8 cellular contexts compared by ENCODE assay signal in the genomic region with DNA sequence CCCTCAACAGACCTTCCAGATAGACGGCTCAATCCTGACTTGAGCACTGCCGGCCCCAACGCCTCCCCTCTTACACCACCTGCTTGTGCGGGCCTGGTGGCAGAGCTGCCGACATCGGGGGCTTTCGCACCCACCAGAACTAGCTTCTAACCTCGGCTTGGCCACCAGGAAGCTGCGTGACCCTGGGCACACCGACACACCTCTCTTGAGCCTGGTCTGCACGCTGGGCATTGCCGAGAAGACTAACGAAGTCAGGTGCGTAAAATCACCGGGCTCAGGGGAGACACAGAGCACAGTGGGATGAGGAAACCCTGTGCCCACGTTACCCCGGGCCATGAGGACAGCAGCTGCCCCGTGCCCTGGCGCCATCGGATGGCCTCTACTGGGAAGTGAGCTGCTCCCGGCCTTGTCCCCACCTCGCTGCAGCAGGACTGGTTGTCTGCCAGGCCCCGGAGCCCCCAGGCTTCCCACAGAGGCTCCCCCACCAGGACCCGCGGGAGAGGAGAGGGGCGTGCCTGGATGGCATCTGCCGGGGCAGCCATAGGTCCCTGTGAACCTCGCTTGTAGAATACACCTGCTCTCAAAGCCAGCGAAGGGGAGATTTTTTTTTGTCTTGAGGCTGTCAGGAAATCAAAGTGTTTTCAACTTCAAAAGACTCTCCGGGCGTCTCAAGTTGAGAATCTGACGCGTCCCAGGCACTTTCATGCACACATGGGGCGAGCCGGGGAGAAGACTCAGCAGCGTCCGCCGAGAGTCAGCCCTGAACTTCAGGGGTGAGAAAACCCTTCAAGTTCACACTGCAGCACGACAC.
DNase-seq lines count a peak whose midpoint lies in the region; ATAC-seq and TF ChIP-seq lines count a peak whose summit lies in the region.
"Not testable (repeated sequence)": the region's sequence is repeated elsewhere in the genome, so short reads cannot be mapped to it uniquely, and the experiment has no call there.

No MANE protein-coding gene starts in this region.

- H3K9me3 Mint-ChIP-seq in activated naive CD4-positive, alpha-beta T cell treated with anti-CD3 and anti-CD28 coated beads for 36 hours: not testable (repeated sequence)

- peak overlapping the region; percentile 66 for H3K27ac Mint-ChIP-seq in activated naive CD4-positive, alpha-beta T cell treated with anti-CD3 and anti-CD28 coated beads for 36 hours

- H2BK12ac ChIP-seq in neuronal stem cell (ENCODE audit: low read length): not testable (repeated sequence)

- not testable (repeated sequence) for H2BK15ac ChIP-seq in neuronal stem cell (ENCODE audit: low read length)

- DNase-seq in activated CD4-positive, alpha-beta T cell treated with anti-CD3 and anti-CD28 coated beads for 24 hours (ENCODE audit: low read depth in 2 of 2): peak; percentile 31 to 36
- DNase-seq in activated T-cell treated with anti-CD3 and anti-CD28 coated beads for 1 hour (ENCODE audit: low read depth) (peak; percentile 17), coronary artery (ENCODE audit: low spot score) (peak; percentile 57)
- DNase-seq in activated naive CD4-positive, alpha-beta T cell treated with anti-CD3 and anti-CD28 coated beads for 36 hours: peak; percentile 89
- not testable (repeated sequence) for DNase-seq in neuronal stem cell (ENCODE audit: low spot score)
- DNase-seq in stimulated activated CD4-positive, alpha-beta T cell treated with anti-CD3 and anti-CD28 coated beads, Interleukin-2, amount 100 ng/mL, for 24 hours: peak; percentile 49 to 55
- DNase-seq in stimulated activated naive CD8-positive, alpha-beta T cell treated with anti-CD3 and anti-CD28 coated beads, Interleukin-15, Interleukin-2, amounts not matched to agents 100 U/mL and 50 U/mL, for 24 hours: peak; percentile 52

- H3K79me1 ChIP-seq in neuronal stem cell (ENCODE audit: low read depth, low read length): not testable (repeated sequence)

- peaks cover 8 to 44% (median 19%) of the 10 kb centered on the region in 10 experiments for H3K4me1 ChIP-seq in BLaER1 treated with 17β-estradiol and CSF1 and Interleukin-3, amounts not matched to agents 10 nM and 100 nM
- not testable (repeated sequence) for H3K4me1 ChIP-seq in neuronal stem cell (ENCODE audit: control insufficient read depth in 2 of 2, insufficient read depth in 1 of 2, low read depth in 1 of 2, low read length in 2 of 2)

- no CpG with 5 or more reads among the region's 39 CpGs for WGBS in neuronal stem cell (ENCODE audit: extremely low coverage in 2 of 2, insufficient read length in 2 of 2, insufficient replicate concordance in 1 of 2), 2 donors

- not testable (repeated sequence) for H3K36me3 Mint-ChIP-seq in activated naive CD4-positive, alpha-beta T cell treated with anti-CD3 and anti-CD28 coated beads for 36 hours (ENCODE audit: low read depth)

- not testable (repeated sequence) for H3K27me3 ChIP-seq in BLaER1 treated with 17β-estradiol and CSF1 and Interleukin-3, amounts not matched to agents 10 nM and 100 nM; neuronal stem cell (ENCODE audit: control insufficient read depth in 3 of 3, insufficient read depth in 3 of 3, low read depth in 1 of 3, low read length in 3 of 3)

- H3K9me3 ChIP-seq in BLaER1 treated with 17β-estradiol and CSF1 and Interleukin-3, amounts not matched to agents 10 nM and 100 nM (replicated peaks in 1 of 11); neuronal stem cell (replicated peaks in 1 of 2; ENCODE audit: control insufficient read depth in 2 of 2, insufficient read depth in 1 of 2, low read depth in 1 of 2, low read length in 2 of 2): not testable (repeated sequence)

- not testable (repeated sequence) for TF ChIP-seq CTCF in coronary artery (IDR thresholded peaks at IDR 0.05)

- ATAC-seq in stimulated activated naive CD8-positive, alpha-beta T cell treated with anti-CD3 and anti-CD28 coated beads, Interleukin-15, Interleukin-2, amounts not matched to agents 100 U/mL and 50 U/mL, for 24 hours: peak; percentile 91

- H3K27ac ChIP-seq in BLaER1 treated with 17β-estradiol and CSF1 and Interleukin-3, amounts not matched to agents 10 nM and 100 nM; coronary artery; neuronal stem cell (replicated peaks; ENCODE audit: low read length): not testable (repeated sequence)

- not testable (repeated sequence) for H3K27me3 Mint-ChIP-seq in activated naive CD4-positive, alpha-beta T cell treated with anti-CD3 and anti-CD28 coated beads for 36 hours (ENCODE audit: low read depth)

- H3K18ac ChIP-seq in neuronal stem cell (ENCODE audit: low read length): peak overlapping the region; percentile 48

- not testable (repeated sequence) for H2BK120ac ChIP-seq in neuronal stem cell (ENCODE audit: low read depth, low read length)

- H2AK5ac ChIP-seq in neuronal stem cell (ENCODE audit: low read depth, low read length): not testable (repeated sequence)

- H3K4me2 ChIP-seq in BLaER1 treated with 17β-estradiol and CSF1 and Interleukin-3, amounts not matched to agents 10 nM and 100 nM: peak overlapping the region in 7 of 11 experiments; percentile 19 to 52 (median 34); a peak in 7 of 22 replicates
- not testable (repeated sequence) for H3K4me2 ChIP-seq in neuronal stem cell (ENCODE audit: insufficient read depth, low read length, poor library complexity, severe bottlenecking)

- CTCF ChIA-PET in activated naive CD4-positive, alpha-beta T cell treated with anti-CD3 and anti-CD28 coated beads for 36 hours (lab: Charles Lee): not testable (repeated sequence)

- H3K4me1 Mint-ChIP-seq in activated naive CD4-positive, alpha-beta T cell treated with anti-CD3 and anti-CD28 coated beads for 36 hours (ENCODE audit: low read depth): peaks cover 37% of the 10 kb centered on the region

- H3K4me3 Mint-ChIP-seq in activated naive CD4-positive, alpha-beta T cell treated with anti-CD3 and anti-CD28 coated beads for 36 hours: not testable (repeated sequence)

- not testable (repeated sequence) for H3K4ac ChIP-seq in neuronal stem cell (ENCODE audit: low read length)

- H4K91ac ChIP-seq in neuronal stem cell (ENCODE audit: low read depth, low read length, poor library complexity): not testable (repeated sequence)

- intact Hi-C loops in activated naive CD4-positive, alpha-beta T cell treated with anti-CD3 and anti-CD28 coated beads for 36 hours (cut with micrococcal nuclease): loop anchor here (5.0 kb wide), 1 partner anchor 103 kb away; no protein-coding TSS in a partner anchor

- not testable (repeated sequence) for H3K9ac ChIP-seq in BLaER1 treated with 17β-estradiol and CSF1 and Interleukin-3, amounts not matched to agents 10 nM and 100 nM; neuronal stem cell (ENCODE audit: low read depth, low read length, poor library complexity)

- H3K36me3 ChIP-seq in BLaER1 treated with 17β-estradiol and CSF1 and Interleukin-3, amounts not matched to agents 10 nM and 100 nM: peaks cover 0 to 16% (median 5%) of the 10 kb centered on the region in 11 experiments; a peak in 13 of 22 replicates
- not testable (repeated sequence) for H3K36me3 ChIP-seq in neuronal stem cell (replicated peaks in 1 of 2; ENCODE audit: control insufficient read depth in 2 of 2, insufficient read depth in 2 of 2, low read length in 2 of 2)

- H4K20me1 ChIP-seq in BLaER1 treated with 17β-estradiol and CSF1 and Interleukin-3, amounts not matched to agents 10 nM and 100 nM: peaks cover 61 to 84% (median 69%) of the 10 kb centered on the region in 11 experiments

- peak overlapping the region; percentile 43 for H3K23ac ChIP-seq in neuronal stem cell (ENCODE audit: low read depth, low read length, poor library complexity)

- H2BK5ac ChIP-seq in neuronal stem cell (ENCODE audit: low read length): not testable (repeated sequence)

- H2AFZ ChIP-seq in neuronal stem cell (ENCODE audit: low read length): not testable (repeated sequence)

- peak overlapping the region; percentile 43 for H4K8ac ChIP-seq in neuronal stem cell (ENCODE audit: low read depth, low read length)

- H3K4me3 ChIP-seq in BLaER1 treated with 17β-estradiol and CSF1 and Interleukin-3, amounts not matched to agents 10 nM and 100 nM; coronary artery; neuronal stem cell (ENCODE audit: low read length in 2 of 2): not testable (repeated sequence)

- H3K14ac ChIP-seq in neuronal stem cell (ENCODE audit: low read length): not testable (repeated sequence)
